Comparison of ENCODE assay signal across 8 cellular contexts in the genomic region with DNA sequence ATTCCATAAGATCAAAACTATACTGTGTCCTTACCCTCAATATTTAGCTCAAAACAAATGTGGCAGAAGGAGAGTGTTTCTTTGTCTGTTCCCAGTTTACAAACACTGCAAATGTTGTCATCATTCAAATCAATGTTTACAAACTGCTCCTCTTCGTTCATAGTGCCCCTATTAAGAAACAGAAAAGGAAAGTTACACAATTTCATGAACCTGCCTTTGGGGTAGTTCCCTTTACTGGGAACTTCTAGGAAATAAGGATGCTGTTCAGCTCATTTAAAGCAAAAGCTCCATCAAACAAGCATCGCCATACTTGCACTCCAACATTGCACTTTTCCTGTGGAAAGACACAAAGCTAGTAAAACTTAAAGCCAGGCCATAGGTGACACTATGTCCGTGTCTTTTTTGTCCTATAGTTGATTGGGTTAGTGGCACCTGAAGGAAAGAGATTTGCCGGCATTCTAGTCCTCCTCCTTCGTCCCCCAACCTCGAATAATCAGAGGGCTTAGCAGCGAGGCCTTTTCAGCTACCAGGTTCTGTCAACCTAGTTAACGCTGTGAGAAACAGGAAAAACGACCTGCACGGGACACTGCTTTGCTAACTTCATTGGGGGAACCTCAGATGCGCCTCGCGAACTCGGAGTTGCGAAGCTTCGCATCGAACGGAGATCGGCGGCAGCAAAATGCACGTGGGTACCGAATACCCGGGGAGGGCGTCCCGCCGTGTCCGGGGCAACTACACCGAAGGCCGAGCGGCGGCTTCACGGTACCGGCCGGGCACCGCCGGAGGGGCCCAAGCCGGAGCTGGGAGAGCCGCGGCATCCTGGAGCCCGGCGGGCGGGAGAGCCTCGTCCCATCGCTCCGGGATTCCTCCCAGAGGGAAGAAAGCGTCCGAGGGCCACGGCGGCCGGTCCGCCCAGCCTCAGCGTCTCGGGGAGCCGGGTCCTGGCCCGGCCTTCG.
DNase-seq lines count a peak whose midpoint lies in the region; ATAC-seq and TF ChIP-seq lines count a peak whose summit lies in the region.

No MANE protein-coding gene starts in this region.

- H3K4me1 ChIP-seq in DND-41 (ENCODE audit: insufficient read depth, low read length) (peaks cover 32% of the 10 kb centered on the region), KMS-11 (ENCODE audit: low read depth, poor library complexity, severe bottlenecking) (peaks cover 45% of the 10 kb centered on the region)

- H3K9me3 ChIP-seq in DND-41 (ENCODE audit: insufficient read depth, low read length, severe bottlenecking) = no peaks in the 10 kb centered on the region

- H2AFZ ChIP-seq in DND-41 (ENCODE audit: low read depth, low read length) (peak overlapping the region; percentile 100), KMS-11 (ENCODE audit: low read depth) (peak overlapping the region; percentile 63)

- no peaks in the 10 kb centered on the region for H4K20me1 ChIP-seq in DND-41 (ENCODE audit: insufficient read depth, low read length)
- H4K20me1 ChIP-seq in KMS-11 (ENCODE audit: insufficient read depth) = no peaks in the 10 kb centered on the region

- DNase-seq in DND-41 (peak; percentile 56), caudate nucleus (lab: John Stamatoyannopoulos, UW) (peak in 28 of 61 donors; percentile 2 to 57 (median 31)), left kidney (ENCODE audit: low read depth, low spot score) (peak; percentile 81), middle frontal gyrus (ENCODE audit: extremely low spot score, low spot score) (no peak)
- DNase-seq in stimulated activated CD4-positive, alpha-beta T cell treated with anti-CD3 and anti-CD28 coated beads, Interleukin-1b, Interleukin-23, amount 100 ng/mL, for 48 hours = peak; percentile 35

- H3K27me3 ChIP-seq in DND-41 (ENCODE audit: insufficient read depth, low read length, poor library complexity) (no peaks in the 10 kb centered on the region), KMS-11 (ENCODE audit: insufficient read depth, low read depth) (no peaks in the 10 kb centered on the region)

- ATAC-seq in DND-41 (ENCODE audit: insufficient read depth, low read depth) (peak; percentile 30), GM21619 (IDR thresholded peaks at IDR 0.05; ENCODE audit: unreplicated experiment) (peak; percentile 11)

- H3K4me2 ChIP-seq in DND-41 (ENCODE audit: insufficient read depth, low read length) (peak overlapping the region; percentile 83), KMS-11 (peak overlapping the region; percentile 59)

- H3K79me2 ChIP-seq in DND-41 (ENCODE audit: insufficient read depth, low read length) (peaks cover 24% of the 10 kb centered on the region), KMS-11 (ENCODE audit: insufficient read depth, low read depth) (peaks cover 24% of the 10 kb centered on the region; the same call in 1 of the 2 replicates)

- peaks cover 23% of the 10 kb centered on the region for H3K36me3 ChIP-seq in DND-41 (ENCODE audit: insufficient read depth, low read length)
- H3K36me3 ChIP-seq in KMS-11 (ENCODE audit: insufficient read depth) = 0 out of 2 replicates have a peak, but pooled peaks cover 4% of the 10 kb centered on the region

- H3K4me3 ChIP-seq in DND-41 (ENCODE audit: low read depth in 1 of 2, low read length in 2 of 2) = peak overlapping the region; percentile 78 to 89
- H3K4me3 ChIP-seq in KMS-11 (IDR thresholded peaks at IDR 0.05; ENCODE audit: insufficient read depth, low read depth, low read length) = peak overlapping the region; percentile 63

- H3K27ac ChIP-seq in DND-41 (ENCODE audit: low read length) (peak overlapping the region; percentile 97), KMS-11 (peak overlapping the region; percentile 89), VCaP (peak overlapping the region; percentile 96), caudate nucleus (ENCODE audit: low read depth, low read length) (peak overlapping the region; percentile 100)

- TF ChIP-seq CTCF in DND-41 (IDR thresholded peaks at IDR 0.05; ENCODE audit: borderline replicate concordance, extremely low read depth, low read length, poor library complexity, severe bottlenecking) (no peak), KMS-11 (conservative IDR thresholded peaks at IDR 0.05; ENCODE audit: low read depth, low read length) (no peak), VCaP (conservative IDR thresholded peaks at IDR 0.05) (no peak)

- peak overlapping the region; percentile 91 for H3K9ac ChIP-seq in DND-41 (ENCODE audit: low read depth, low read length)
- peak overlapping the region; percentile 96 for H3K9ac ChIP-seq in KMS-11
